ENCODE assay signal across 16 cellular contexts in genomic region chr16:2042666-2043295, GRCh38. TPM values are rescaled to one million over a fixed set of nuclear protein-coding genes. Genes with fewer than 3 reads are reported as not detected.
A peak's percentile ranks its signal among the peaks of the same experiment; 100 is the strongest.
DNase-seq lines count a peak whose midpoint lies in the region; ATAC-seq and TF ChIP-seq lines count a peak whose summit lies in the region.
"Had no signal": no experiment of that assay in that cellular context is flagged by ENCODE, and none has a peak within 500 bp of the region (broad histone marks: within the 10 kb centered on the region; RNA-seq: fewer than 3 reads in every experiment).

No MANE protein-coding gene starts in this region.

- H3K36me3 ChIP-seq in heart left ventricle: peaks cover 0 to 16% (median 4%) of the 10 kb centered on the region in 9 donors
- peaks cover 0 to 46% of the 10 kb centered on the region in 2 experiments for H3K36me3 ChIP-seq in mesenchymal stem cell (ENCODE audit: control insufficient read depth in 1 of 2, insufficient read depth in 2 of 2, low read depth in 1 of 2, low read length in 2 of 2)
- no peaks in the 10 kb centered on the region for H3K36me3 ChIP-seq in uterus

- H2AFZ ChIP-seq in mesenchymal stem cell (ENCODE audit: low read depth, low read length): no peak overlapping the region

- H3K4me3 ChIP-seq in heart left ventricle: peak overlapping the region in 1 of 12 donors; percentile 24
- no peak overlapping the region for H3K4me3 ChIP-seq in right cardiac atrium (ENCODE audit: low read length)
- no peak overlapping the region for H3K4me3 ChIP-seq in mesenchymal stem cell (ENCODE audit: insufficient read depth in 1 of 2, low read depth in 1 of 2, low read length in 2 of 2)
- H3K4me3 ChIP-seq in uterus: no peak overlapping the region
- H3K4me3 ChIP-seq: ascending aorta, lung had no signal

- H2BK5ac ChIP-seq in mesenchymal stem cell (ENCODE audit: low read depth, low read length, poor library complexity, severe bottlenecking): no peak overlapping the region

- H4K91ac ChIP-seq in mesenchymal stem cell (ENCODE audit: low read length): peak overlapping the region; percentile 41

- H3K27ac ChIP-seq in heart left ventricle (peak overlapping the region in 10 of 12 donors; percentile 62 to 97 (median 93)), right cardiac atrium (ENCODE audit: low read length) (no peak overlapping the region), mesenchymal stem cell (ENCODE audit: low read length, poor library complexity, severe bottlenecking) (no peak overlapping the region), uterus (peak overlapping the region; percentile 53 to 63)
- H3K27ac ChIP-seq: ascending aorta had no signal

- DNase-seq in heart left ventricle (no peak), right cardiac atrium (no peak), NCI-H774 (lab: John Stamatoyannopoulos, UW) (peak; percentile 25), mesenchymal stem cell (no peak), uterus (no peak), NCI-H446 treated with DMSO at 0.1 percent for 48 hours (lab: John Stamatoyannopoulos, UW) (no peak), NCI-H2227 treated with DMSO at 0.1 percent for 48 hours (lab: John Stamatoyannopoulos, UW) (no peak)
- DNase-seq: activated gamma-delta T cell treated with Interleukin-2 at 50 U/mL for 16 hours, cortex of kidney, DND-41, H9, NCI-H1048 had no signal

- H3K4me1 ChIP-seq in heart left ventricle (peaks cover 14 to 95% (median 78%) of the 10 kb centered on the region in 12 donors), right cardiac atrium (ENCODE audit: control insufficient read depth, insufficient read depth, low read length) (peaks cover 12% of the 10 kb centered on the region), mesenchymal stem cell (ENCODE audit: control insufficient read depth, insufficient read depth, low read depth, low read length) (peaks cover 72% of the 10 kb centered on the region), uterus (peaks cover 0 to 13% of the 10 kb centered on the region in 2 donors)

- H3K27me3 ChIP-seq in heart left ventricle: no peaks in the 10 kb centered on the region
- H3K27me3 ChIP-seq in right cardiac atrium (ENCODE audit: control insufficient read depth, insufficient read depth): no peaks in the 10 kb centered on the region
- no peaks in the 10 kb centered on the region for H3K27me3 ChIP-seq in mesenchymal stem cell (ENCODE audit: control insufficient read depth in 1 of 2, insufficient read depth in 1 of 2, low read length in 2 of 2)
- H3K27me3 ChIP-seq in uterus: no peaks in the 10 kb centered on the region
- H3K27me3 ChIP-seq: ascending aorta had no signal

- TF ChIP-seq CTCF in heart left ventricle (IDR thresholded peaks at IDR 0.05) (no peak), uterus (IDR thresholded peaks at IDR 0.05) (no peak)

- H2AK5ac ChIP-seq in mesenchymal stem cell (ENCODE audit: low read length, severe bottlenecking): peak overlapping the region; percentile 24

- intact Hi-C loops in heart left ventricle (cut with DNase I): no loop called here
- intact Hi-C loops in right cardiac atrium (cut with DNase I): no loop called here
- intact Hi-C loops in uterus (cut with DNase I; ENCODE audit: low total_unique reads): no loop called here

- no peak overlapping the region for H2BK120ac ChIP-seq in mesenchymal stem cell (ENCODE audit: low read depth, low read length)

- TF ChIP-seq POLR2A in heart left ventricle (IDR thresholded peaks at IDR 0.05) (no peak), uterus (IDR thresholded peaks at IDR 0.05) (no peak)

- no peak overlapping the region for H3K23ac ChIP-seq in mesenchymal stem cell (ENCODE audit: low read length in 2 of 2)

- H3K4me2 ChIP-seq in mesenchymal stem cell (ENCODE audit: low read length, poor library complexity, severe bottlenecking): no peak overlapping the region

- WGBS in heart left ventricle, 4 donors: 48 to 64% (median 57%) methylated on average over 6 to 8 of the region's 8 CpGs
- 49% methylated on average over 8 of the region's 8 CpGs for WGBS in right cardiac atrium
- 76% methylated on average over 6 of the region's 8 CpGs for WGBS in mesenchymal stem cell

- H2BK12ac ChIP-seq in mesenchymal stem cell (ENCODE audit: low read length in 2 of 2): no peak overlapping the region

- H3K9ac ChIP-seq in mesenchymal stem cell (ENCODE audit: low read length): no peak overlapping the region

- H3K18ac ChIP-seq in mesenchymal stem cell (ENCODE audit: low read depth in 1 of 2, low read length in 2 of 2): no peak overlapping the region

- no peak overlapping the region for H4K8ac ChIP-seq in mesenchymal stem cell (ENCODE audit: low read length)

- no peak overlapping the region for H3K14ac ChIP-seq in mesenchymal stem cell (ENCODE audit: low read length in 2 of 2)

- H2BK15ac ChIP-seq in mesenchymal stem cell (ENCODE audit: low read depth, poor library complexity, severe bottlenecking): no peak overlapping the region

- no peak overlapping the region for H3K4ac ChIP-seq in mesenchymal stem cell (ENCODE audit: low read depth in 1 of 2, low read length in 2 of 2)

- H3K9me3 ChIP-seq in heart left ventricle: no peaks in the 10 kb centered on the region
- H3K9me3 ChIP-seq in right cardiac atrium (ENCODE audit: control insufficient read depth, low read length): no peaks in the 10 kb centered on the region
- no peaks in the 10 kb centered on the region for H3K9me3 ChIP-seq in mesenchymal stem cell (ENCODE audit: control insufficient read depth, low read length)
- H3K9me3 ChIP-seq in uterus: no peaks in the 10 kb centered on the region
- H3K9me3 ChIP-seq: ascending aorta had no signal

- peaks cover 16% of the 10 kb centered on the region for H3K79me1 ChIP-seq in mesenchymal stem cell (replicated peaks; ENCODE audit: low read length, poor library complexity, severe bottlenecking)

- ATAC-seq in heart left ventricle: no peak
- ATAC-seq in right cardiac atrium: no peak
- ATAC-seq in GM19035 (IDR thresholded peaks at IDR 0.05; ENCODE audit: unreplicated experiment): no peak
- ATAC-seq: stimulated activated memory B cell treated with anti-CD40 and anti-IgM and Interleukin-4, amounts not matched to agents 10 μg/mL and 1 μg/mL and 100 μg/mL, for 72 hours had no signal

RNA-seq across cellular contexts. Expression of gene NTHL1, which starts 4.9 kb away (rescaled TPM):
- total RNA-seq in heart left ventricle: 10 to 100 TPM in 7 of 9 donors, 1 to 10 TPM in 2; 9.0 to 25.0 (median 11.7) TPM
- polyA plus RNA-seq in heart left ventricle: 10 to 100 TPM; 13.1 to 32.3 TPM
- total RNA-seq in right cardiac atrium: 10 to 100 TPM in 3 of 4 donors, 1 to 10 TPM in 1; 4.3 to 14.0 (median 12.5) TPM
- polyA plus RNA-seq in right cardiac atrium: 21.3 TPM
- polyA plus RNA-seq in mesenchymal stem cell (2013, experiment 1 of 2): 16.3 TPM
- polyA plus RNA-seq in mesenchymal stem cell (2013, experiment 2 of 2): 16.9 TPM
- total RNA-seq in uterus: 10 to 100 TPM; 18.8 to 58.4 (median 27.6) TPM

RNA-seq across cellular contexts. Expression of gene TSC2, which starts 5.0 kb away (rescaled TPM):
- 10 to 100 TPM; 48.4 to 94.5 (median 70.4) TPM for total RNA-seq in heart left ventricle
- 10 to 100 TPM; 33.3 to 44.8 TPM for polyA plus RNA-seq in heart left ventricle
- 10 to 100 TPM; 67.3 to 72.4 (median 69.4) TPM for total RNA-seq in right cardiac atrium
- 34.7 TPM for polyA plus RNA-seq in right cardiac atrium
- polyA plus RNA-seq in mesenchymal stem cell (2013, experiment 1 of 2): 55.7 TPM
- polyA plus RNA-seq in mesenchymal stem cell (2013, experiment 2 of 2): 59.1 TPM
- total RNA-seq in uterus: 100 to 1,000 TPM in 2 of 4 donors, 10 to 100 TPM in 2; 53.8 to 347 (median 131) TPM

RNA-seq across cellular contexts. Expression of gene NHERF2, which starts 16.1 kb away (rescaled TPM):
- total RNA-seq in heart left ventricle: 100 to 1,000 TPM; 124 to 496 (median 227) TPM
- 100 to 1,000 TPM; 213 to 396 TPM for polyA plus RNA-seq in heart left ventricle
- total RNA-seq in right cardiac atrium: 100 to 1,000 TPM; 131 to 257 (median 158) TPM
- 228 TPM for polyA plus RNA-seq in right cardiac atrium
- polyA plus RNA-seq in mesenchymal stem cell (2013, experiment 1 of 2): 64.6 TPM
- polyA plus RNA-seq in mesenchymal stem cell (2013, experiment 2 of 2): 62.5 TPM
- 10 to 100 TPM; 10.3 to 97.1 (median 33.1) TPM for total RNA-seq in uterus

RNA-seq across cellular contexts. Expression of gene NPW, which starts 23.2 kb away (rescaled TPM):
- total RNA-seq in heart left ventricle (under 1 TPM in 1 of 9 donors, not detected in 8; 0.69 TPM), right cardiac atrium (not detected), uterus (1 to 10 TPM in 1 of 4 donors, not detected in 3; 1.5 TPM)
- polyA plus RNA-seq in heart left ventricle (under 1 TPM in 1 of 2 donors, not detected in 1; 0.19 TPM), right cardiac atrium (not detected)
- polyA plus RNA-seq in mesenchymal stem cell (2013, experiment 1 of 2): 0.59 TPM
- polyA plus RNA-seq in mesenchymal stem cell (2013, experiment 2 of 2): 0.71 TPM
- total RNA-seq: ascending aorta had no signal

RNA-seq across cellular contexts. Expression of gene ZNF598, which starts 33.2 kb away (rescaled TPM):
- total RNA-seq in heart left ventricle (10 to 100 TPM; 10.9 to 47.4 (median 17.0) TPM), right cardiac atrium (10 to 100 TPM; 16.8 to 20.5 (median 17.5) TPM), uterus (10 to 100 TPM; 16.9 to 50.0 (median 34.6) TPM)
- polyA plus RNA-seq in heart left ventricle (10 to 100 TPM in 1 of 2 donors, 1 to 10 TPM in 1; 9.4 to 33.8 TPM), right cardiac atrium (14.0 TPM)
- 23.8 TPM for polyA plus RNA-seq in mesenchymal stem cell (2013, experiment 1 of 2)
- polyA plus RNA-seq in mesenchymal stem cell (2013, experiment 2 of 2): 21.1 TPM

Comparison
In these comparisons a context has a peak if more than half of its experiments do, and no peak if none do; other contexts are left out.
1. H3K27ac ChIP-seq: peak in heart left ventricle (10 of 12) and uterus (2 of 2); none in right cardiac atrium (single experiment) and mesenchymal stem cell (single experiment).